ENCODE assay signal across 22 cellular contexts in genomic region chr16:69085032-69085695, GRCh38.
"Had no signal": no experiment of that assay in that cellular context is flagged by ENCODE, and none has a peak within 500 bp of the region (broad histone marks: within the 10 kb centered on the region; RNA-seq: fewer than 3 reads in every experiment).

No MANE protein-coding gene starts in this region.

- DNase-seq: Kasumi-1; MM.1S; NCI-H1092 treated with DMSO at 0.1 percent for 48 hours; NCI-H1436; NCI-H187; NCI-H2029; NCI-H2081 treated with DMSO at 0.1 percent for 48 hours; NCI-H2171; NCI-H446; NCI-H510A; NCI-H524 treated with DMSO at 0.1 percent for 48 hours; NCI-H69; NCI-H774; NK-92 treated with Interleukin-12 subunit alpha and Interleukin-12 subunit beta, amount 100 ng/mL, for 24 hours; OCI-M1; PC-9; Peyer's patch; SHP77 treated with DMSO at 0.1 percent for 48 hours; SJCRH30 had no signal

- H3K9ac ChIP-seq: KMS-11 had no signal

- H3K9me3 ChIP-seq: Peyer's patch, SJCRH30 had no signal

- H2AFZ ChIP-seq: PC-9 had no signal

- H3K27me3 ChIP-seq: Peyer's patch, SJCRH30 had no signal

- H3K4me2 ChIP-seq: KMS-11, PC-9 had no signal

- H3K27ac ChIP-seq: HL-60, KMS-11, PC-9, Peyer's patch, SJCRH30 had no signal

- H3K36me3 ChIP-seq: Peyer's patch, SJCRH30 had no signal

- ATAC-seq: Right ventricle myocardium inferior had no signal

- H3K4me3 ChIP-seq: PC-9, Peyer's patch, SJCRH30 had no signal
